Comparison of ENCODE assay signal across 33 cellular contexts in genomic region chr7:133026210-133026859, GRCh38.
"Had no signal": no experiment of that assay in that cellular context is flagged by ENCODE, and none has a peak within 500 bp of the region (broad histone marks: within the 10 kb centered on the region; RNA-seq: fewer than 3 reads in every experiment).

No MANE protein-coding gene starts in this region.

- H3K27ac ChIP-seq: adrenal gland, ascending aorta, body of pancreas, brain microvascular endothelial cell, breast epithelium, cardiac muscle cell had no signal

- H3K36me3 ChIP-seq: adrenal gland, ascending aorta, brain microvascular endothelial cell, breast epithelium, cardiac muscle cell had no signal

- DNase-seq: activated effector memory CD4-positive, alpha-beta T cell treated with anti-CD3 and anti-CD28 coated beads, Interleukin-2, amount 50 U/mL, for 16 hours; activated effector memory CD4-positive, alpha-beta T cell treated with Interleukin-2 at 50 U/mL for 16 hours; activated gamma-delta T cell; activated gamma-delta T cell treated with Interleukin-2 at 50 U/mL for 16 hours; activated naive CD4-positive, alpha-beta T cell; activated naive CD4-positive, alpha-beta T cell treated with anti-CD3 and anti-CD28 coated beads for 36 hours; activated naive CD4-positive, alpha-beta T cell treated with anti-CD3 and anti-CD28 coated beads, Interleukin-2, amount 10 ng/mL, durations not matched to agents 7 days and 5 days; activated naive CD4-positive, alpha-beta T cell treated with anti-CD3 and anti-CD28 coated beads, Interleukin-2, amount 50 U/mL, for 16 hours; activated naive CD4-positive, alpha-beta T cell treated with Interleukin-2 at 50 U/mL for 16 hours; activated naive CD8-positive, alpha-beta T cell treated with anti-CD3 and anti-CD28 coated beads for 36 hours; activated naive CD8-positive, alpha-beta T cell treated with anti-CD3 and anti-CD28 coated beads, Interleukin-2, amount 10 ng/mL, durations not matched to agents 7 days and 5 days; activated naive CD8-positive, alpha-beta T cell treated with anti-CD3 and anti-CD28 coated beads, Interleukin-2, amount 50 U/mL, for 24 hours; activated T-cell treated with anti-CD3 and anti-CD28 coated beads, Interleukin-2, amount 50 U/mL, for 4 hours; activated T-cell treated with anti-CD3 and anti-CD28 coated beads, Interleukin-2, amount 50 U/mL, for 48 hours; activated T-cell treated with anti-CD3 and anti-CD28 coated beads, Interleukin-2, amount 50 U/mL, for 72 hours; adrenal gland; amniotic stem cell; amygdala; anterior cingulate cortex; aorta; body of pancreas; brain microvascular endothelial cell; caudate nucleus; central memory CD4-positive, alpha-beta T cell; cerebellar nuclear complex had no signal

- FAIRE-seq: astrocyte, bronchial epithelial cell, colon had no signal

- H3K4me1 ChIP-seq: breast epithelium had no signal

- H3K4me3 ChIP-seq: adrenal gland, ascending aorta, body of pancreas, breast epithelium, cardiac muscle cell had no signal

- ATAC-seq: activated naive CD4-positive, alpha-beta T cell treated with anti-CD3 and anti-CD28 coated beads, Interleukin-2, amount 50 U/mL, for 72 hours; activated naive CD8-positive, alpha-beta T cell treated with anti-CD3 and anti-CD28 coated beads, Interleukin-2, amount 50 U/mL, for 24 hours; activated T-cell treated with anti-CD3 and anti-CD28 coated beads, Interleukin-2, amount 50 U/mL, for 4 hours; activated T-cell treated with anti-CD3 and anti-CD28 coated beads, Interleukin-2, amount 50 U/mL, for 72 hours; activated T-helper 17 cell treated with anti-CD3 and anti-CD28 coated beads, Interleukin-2, amount 50 U/mL, for 72 hours; body of pancreas had no signal

- H3K9me3 ChIP-seq: ascending aorta, body of pancreas had no signal

- H3K27me3 ChIP-seq: adrenal gland, ascending aorta, body of pancreas, brain microvascular endothelial cell, breast epithelium, cardiac muscle cell had no signal
